Comparison of ENCODE assay signal across 2 cellular contexts in the genomic region with DNA sequence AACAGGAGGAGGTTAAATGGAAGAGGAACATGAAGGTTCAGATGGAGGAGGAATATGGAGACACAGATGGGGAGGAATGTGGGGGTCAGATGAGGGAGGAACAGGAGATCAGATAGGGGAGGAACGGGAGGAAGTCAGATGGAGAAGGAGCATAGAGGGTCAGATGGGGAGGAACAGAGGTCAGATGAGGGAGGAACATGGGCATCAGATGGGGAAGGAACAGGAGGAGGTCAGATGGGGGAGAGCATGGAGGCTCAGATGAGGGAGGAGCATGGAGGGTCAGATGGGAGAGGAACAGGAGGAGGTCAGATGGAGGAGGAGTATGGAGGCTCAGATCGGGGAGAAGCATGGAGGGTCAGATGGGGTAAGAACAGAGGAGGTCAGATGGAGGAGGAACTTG.
TF ChIP-seq lines count a peak whose summit lies in the region.

No MANE protein-coding gene starts in this region.

TF ChIP-seq in HepG2, 621 proteins besides CTCF, POLR2A, EP300 and RAD21 (continued from another document and continues in another):
- TF ChIP-seq NR2F2 (IDR thresholded peaks at IDR 0.05; ENCODE audit: borderline replicate concordance, low read depth): no peak
- no peak for TF ChIP-seq ZNF354B (CRISPR knock-in tag; IDR thresholded peaks at IDR 0.05)
- peak; percentile 34; the same call in 1 of the 2 replicates for TF ChIP-seq FOXP1 (IDR thresholded peaks at IDR 0.05)
- no peak for TF ChIP-seq FOXP1 (CRISPR knock-in tag; IDR thresholded peaks at IDR 0.05)
- no peak for TF ChIP-seq ZNF138 (CRISPR knock-in tag; IDR thresholded peaks at IDR 0.05; ENCODE audit: low read depth)
- 0 out of 2 replicates have a peak, but pooled peaks have one; percentile 21 for TF ChIP-seq RAD51 (IDR thresholded peaks at IDR 0.05; ENCODE audit: borderline replicate concordance)
- TF ChIP-seq NFE2L1 (CRISPR knock-in tag; IDR thresholded peaks at IDR 0.05; ENCODE audit: borderline replicate concordance): no peak
- TF ChIP-seq JUND (CRISPR knock-in tag; IDR thresholded peaks at IDR 0.05): no peak
- 0 out of 2 replicates have a peak, but pooled peaks have one; percentile 66 for TF ChIP-seq ARNT (IDR thresholded peaks at IDR 0.05)
- no peak for TF ChIP-seq SATB2 (CRISPR knock-in tag; IDR thresholded peaks at IDR 0.05)
- TF ChIP-seq BHLHE40 (IDR thresholded peaks at IDR 0.05; ENCODE audit: low read length): no peak
- TF ChIP-seq RNF2 (conservative IDR thresholded peaks at IDR 0.05; ENCODE audit: low read depth): no peak
- TF ChIP-seq, protein P1, sequence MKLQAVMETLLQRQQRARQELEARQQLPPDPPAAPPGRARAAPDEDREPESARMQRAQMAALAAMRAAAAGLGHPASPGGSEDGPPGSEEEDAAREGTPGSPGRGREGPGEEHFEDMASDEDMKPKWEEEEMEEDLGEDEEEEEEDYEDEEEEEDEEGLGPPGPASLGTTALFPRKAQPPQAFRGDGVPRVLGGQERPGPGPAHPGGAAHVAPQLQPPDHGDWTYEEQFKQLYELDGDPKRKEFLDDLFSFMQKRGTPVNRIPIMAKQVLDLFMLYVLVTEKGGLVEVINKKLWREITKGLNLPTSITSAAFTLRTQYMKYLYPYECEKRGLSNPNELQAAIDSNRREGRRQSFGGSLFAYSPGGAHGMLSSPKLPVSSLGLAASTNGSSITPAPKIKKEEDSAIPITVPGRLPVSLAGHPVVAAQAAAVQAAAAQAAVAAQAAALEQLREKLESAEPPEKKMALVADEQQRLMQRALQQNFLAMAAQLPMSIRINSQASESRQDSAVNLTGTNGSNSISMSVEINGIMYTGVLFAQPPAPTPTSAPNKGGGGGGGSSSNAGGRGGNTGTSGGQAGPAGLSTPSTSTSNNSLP (IDR thresholded peaks at IDR 0.05; ENCODE audit: low read depth, low read length): no peak
- peak; percentile 40 for TF ChIP-seq ZNF282 (IDR thresholded peaks at IDR 0.05; ENCODE audit: partially characterized antibody)
- 0 out of 2 replicates have a peak, but pooled peaks have one; percentile 10 for TF ChIP-seq IKZF1 (IDR thresholded peaks at IDR 0.05)
- TF ChIP-seq TP53 (CRISPR knock-in tag; conservative IDR thresholded peaks at IDR 0.05): no peak
- TF ChIP-seq ZNF790 (CRISPR knock-in tag; IDR thresholded peaks at IDR 0.05; ENCODE audit: borderline replicate concordance): no peak
- no peak for TF ChIP-seq ZNF3 (CRISPR knock-in tag; IDR thresholded peaks at IDR 0.05)
- no peak for TF ChIP-seq ARNTL (CRISPR knock-in tag; IDR thresholded peaks at IDR 0.05)
- no peak for TF ChIP-seq SALL1 (CRISPR knock-in tag; IDR thresholded peaks at IDR 0.05)
- TF ChIP-seq SMAD9 (CRISPR knock-in tag; IDR thresholded peaks at IDR 0.05): no peak
- TF ChIP-seq MAFK (conservative IDR thresholded peaks at IDR 0.05 in 1 of 2, IDR thresholded peaks at IDR 0.05 in 1 of 2; ENCODE audit: low read length in 2 of 2): no peak
- TF ChIP-seq FIP1L1 (IDR thresholded peaks at IDR 0.05; ENCODE audit: borderline replicate concordance, insufficient read depth, low read depth, low read length): no peak
- TF ChIP-seq, protein P2, sequence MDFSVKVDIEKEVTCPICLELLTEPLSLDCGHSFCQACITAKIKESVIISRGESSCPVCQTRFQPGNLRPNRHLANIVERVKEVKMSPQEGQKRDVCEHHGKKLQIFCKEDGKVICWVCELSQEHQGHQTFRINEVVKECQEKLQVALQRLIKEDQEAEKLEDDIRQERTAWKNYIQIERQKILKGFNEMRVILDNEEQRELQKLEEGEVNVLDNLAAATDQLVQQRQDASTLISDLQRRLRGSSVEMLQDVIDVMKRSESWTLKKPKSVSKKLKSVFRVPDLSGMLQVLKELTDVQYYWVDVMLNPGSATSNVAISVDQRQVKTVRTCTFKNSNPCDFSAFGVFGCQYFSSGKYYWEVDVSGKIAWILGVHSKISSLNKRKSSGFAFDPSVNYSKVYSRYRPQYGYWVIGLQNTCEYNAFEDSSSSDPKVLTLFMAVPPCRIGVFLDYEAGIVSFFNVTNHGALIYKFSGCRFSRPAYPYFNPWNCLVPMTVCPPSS (IDR thresholded peaks at IDR 0.05): 0 out of 2 replicates have a peak, but pooled peaks have one; percentile 18
- TF ChIP-seq LCORL (IDR thresholded peaks at IDR 0.05): no peak
- TF ChIP-seq LCORL (CRISPR knock-in tag; IDR thresholded peaks at IDR 0.05): no peak
- 0 out of 2 replicates have a peak, but pooled peaks have one; percentile 26 for TF ChIP-seq PLRG1 (conservative IDR thresholded peaks at IDR 0.05)
- TF ChIP-seq ZBTB3 (CRISPR knock-in tag; IDR thresholded peaks at IDR 0.05; ENCODE audit: borderline replicate concordance, low read depth): no peak
- TF ChIP-seq TSC22D2 (CRISPR knock-in tag; IDR thresholded peaks at IDR 0.05; ENCODE audit: borderline replicate concordance): no peak
- TF ChIP-seq TBL1XR1 (IDR thresholded peaks at IDR 0.05; ENCODE audit: borderline replicate concordance, low read length, partially characterized antibody): no peak
- TF ChIP-seq SNAI1 (CRISPR knock-in tag; IDR thresholded peaks at IDR 0.05; ENCODE audit: borderline replicate concordance): no peak
- TF ChIP-seq ZNF792 (CRISPR knock-in tag; IDR thresholded peaks at IDR 0.05): no peak
- TF ChIP-seq, protein P3, sequence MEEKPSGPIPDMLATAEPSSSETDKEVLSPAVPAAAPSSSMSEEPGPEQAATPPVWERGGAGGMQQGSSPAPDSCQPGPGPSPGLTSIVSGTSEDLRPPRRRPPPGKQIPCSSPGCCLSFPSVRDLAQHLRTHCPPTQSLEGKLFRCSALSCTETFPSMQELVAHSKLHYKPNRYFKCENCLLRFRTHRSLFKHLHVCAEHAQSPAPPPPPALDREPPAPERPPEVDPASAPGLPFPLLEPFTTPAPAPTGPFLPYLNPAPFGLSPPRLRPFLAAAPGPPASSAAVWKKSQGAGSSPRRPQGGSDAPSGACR (CRISPR knock-in tag; IDR thresholded peaks at IDR 0.05): no peak
- no peak for TF ChIP-seq SP140L (CRISPR knock-in tag; IDR thresholded peaks at IDR 0.05; ENCODE audit: borderline replicate concordance)
- TF ChIP-seq NONO (IDR thresholded peaks at IDR 0.05): no peak
- no peak for TF ChIP-seq NONO (CRISPR knock-in tag; conservative IDR thresholded peaks at IDR 0.05)
- TF ChIP-seq FOXK2 (IDR thresholded peaks at IDR 0.05): peak; percentile 47
- no peak for TF ChIP-seq ATRX (CRISPR knock-in tag; IDR thresholded peaks at IDR 0.05; ENCODE audit: borderline replicate concordance)
- no peak for TF ChIP-seq KLF11 (CRISPR knock-in tag; IDR thresholded peaks at IDR 0.05)

TF ChIP-seq in GM12878, 131 proteins besides CTCF, POLR2A, EP300 and RAD21 (continued from another document):
- TF ChIP-seq, protein P4, sequence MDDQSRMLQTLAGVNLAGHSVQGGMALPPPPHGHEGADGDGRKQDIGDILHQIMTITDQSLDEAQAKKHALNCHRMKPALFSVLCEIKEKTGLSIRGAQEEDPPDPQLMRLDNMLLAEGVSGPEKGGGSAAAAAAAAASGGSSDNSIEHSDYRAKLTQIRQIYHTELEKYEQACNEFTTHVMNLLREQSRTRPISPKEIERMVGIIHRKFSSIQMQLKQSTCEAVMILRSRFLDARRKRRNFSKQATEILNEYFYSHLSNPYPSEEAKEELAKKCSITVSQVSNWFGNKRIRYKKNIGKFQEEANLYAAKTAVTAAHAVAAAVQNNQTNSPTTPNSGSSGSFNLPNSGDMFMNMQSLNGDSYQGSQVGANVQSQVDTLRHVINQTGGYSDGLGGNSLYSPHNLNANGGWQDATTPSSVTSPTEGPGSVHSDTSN (IDR thresholded peaks at IDR 0.05; ENCODE audit: insufficient replicate concordance, low read depth, low read length): no peak
- TF ChIP-seq, protein P5, sequence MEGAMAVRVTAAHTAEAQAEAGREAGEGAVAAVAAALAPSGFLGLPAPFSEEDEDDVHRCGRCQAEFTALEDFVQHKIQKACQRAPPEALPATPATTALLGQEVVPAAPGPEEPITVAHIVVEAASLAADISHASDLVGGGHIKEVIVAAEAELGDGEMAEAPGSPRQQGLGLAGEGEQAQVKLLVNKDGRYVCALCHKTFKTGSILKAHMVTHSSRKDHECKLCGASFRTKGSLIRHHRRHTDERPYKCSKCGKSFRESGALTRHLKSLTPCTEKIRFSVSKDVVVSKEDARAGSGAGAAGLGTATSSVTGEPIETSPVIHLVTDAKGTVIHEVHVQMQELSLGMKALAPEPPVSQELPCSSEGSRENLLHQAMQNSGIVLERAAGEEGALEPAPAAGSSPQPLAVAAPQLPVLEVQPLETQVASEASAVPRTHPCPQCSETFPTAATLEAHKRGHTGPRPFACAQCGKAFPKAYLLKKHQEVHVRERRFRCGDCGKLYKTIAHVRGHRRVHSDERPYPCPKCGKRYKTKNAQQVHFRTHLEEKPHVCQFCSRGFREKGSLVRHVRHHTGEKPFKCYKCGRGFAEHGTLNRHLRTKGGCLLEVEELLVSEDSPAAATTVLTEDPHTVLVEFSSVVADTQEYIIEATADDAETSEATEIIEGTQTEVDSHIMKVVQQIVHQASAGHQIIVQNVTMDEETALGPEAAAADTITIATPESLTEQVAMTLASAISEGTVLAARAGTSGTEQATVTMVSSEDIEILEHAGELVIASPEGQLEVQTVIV (IDR thresholded peaks at IDR 0.05; ENCODE audit: borderline replicate concordance, partially characterized antibody): peak; percentile 14
- TF ChIP-seq MXI1 (IDR thresholded peaks at IDR 0.05; ENCODE audit: low read depth, low read length): no peak
- TF ChIP-seq, protein P6, sequence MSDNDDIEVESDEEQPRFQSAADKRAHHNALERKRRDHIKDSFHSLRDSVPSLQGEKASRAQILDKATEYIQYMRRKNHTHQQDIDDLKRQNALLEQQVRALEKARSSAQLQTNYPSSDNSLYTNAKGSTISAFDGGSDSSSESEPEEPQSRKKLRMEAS (IDR thresholded peaks at IDR 0.05; ENCODE audit: low read depth, low read length): no peak
